Comparison of ENCODE assay signal across 18 cellular contexts in the genomic region with DNA sequence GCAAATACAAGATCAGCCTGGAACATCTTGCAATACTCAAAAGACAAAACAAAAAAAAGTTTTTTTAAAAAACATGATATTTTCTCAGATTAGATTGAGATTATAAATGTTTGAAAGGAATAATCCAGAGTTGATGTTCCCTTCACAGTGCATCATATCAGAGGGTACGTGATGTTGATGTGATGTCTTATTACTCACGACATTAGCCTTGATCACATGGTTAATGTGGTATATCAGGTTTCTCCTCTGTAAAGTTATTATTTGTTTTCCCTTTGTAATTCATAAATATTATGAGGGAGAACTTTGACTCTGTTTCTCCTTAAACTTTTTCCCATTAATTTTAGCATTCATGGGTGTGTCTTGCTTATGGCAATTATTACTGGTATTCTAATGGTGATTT. TPM values are rescaled to one million over a fixed set of nuclear protein-coding genes. Genes with fewer than 3 reads are reported as not detected.
DNase-seq lines count a peak whose midpoint lies in the region; ATAC-seq and TF ChIP-seq lines count a peak whose summit lies in the region.
"Had no signal": no experiment of that assay in that cellular context is flagged by ENCODE, and none has a peak within 500 bp of the region (broad histone marks: within the 10 kb centered on the region; RNA-seq: fewer than 3 reads in every experiment).

No MANE protein-coding gene starts in this region.

- DNase-seq in RWPE2 (ENCODE audit: low spot score) = no peak
- DNase-seq in mesothelial cell of epicardium (ENCODE audit: low spot score in 2 of 2, unreplicated experiment in 2 of 2) = no peak
- DNase-seq in type B pancreatic cell (ENCODE audit: extremely low spot score, unreplicated experiment) = no peak
- DNase-seq in stimulated activated naive CD8-positive, alpha-beta T cell treated with anti-CD3 and anti-CD28 coated beads, Interleukin-15, amount 100 ng/mL, for 72 hours = no peak
- no peak for DNase-seq in adrenal gland
- no peak for DNase-seq in stimulated activated naive CD4-positive, alpha-beta T cell treated with Interleukin-2 at 50 U/mL for 16 hours (lab: John Stamatoyannopoulos, UW)
- DNase-seq: CD4-positive, alpha-beta T cell; COR-L47; DMS 273 treated with DMSO at 0.1 percent for 48 hours; DMS79 treated with DMSO at 0.1 percent for 48 hours; Kasumi-1; NCI-H1417 treated with DMSO at 0.1 percent for 48 hours; NCI-H187; NCI-H748 treated with DMSO at 0.1 percent for 48 hours; NK-92 treated with Interleukin-12 subunit alpha and Interleukin-12 subunit beta, amount 100 ng/mL, for 24 hours; Right ventricle myocardium superior had no signal

- H3K27me3 Mint-ChIP-seq in mesothelial cell of epicardium (ENCODE audit: low read depth) (no peaks in the 10 kb centered on the region), type B pancreatic cell (no peaks in the 10 kb centered on the region)
- H3K27me3 Mint-ChIP-seq in stimulated activated naive CD8-positive, alpha-beta T cell treated with anti-CD3 and anti-CD28 coated beads, Interleukin-15, amount 100 ng/mL, for 72 hours = no peaks in the 10 kb centered on the region
- H3K27me3 Mint-ChIP-seq: CD4-positive, alpha-beta T cell had no signal

- H3K4me3 Mint-ChIP-seq in mesothelial cell of epicardium = no peak overlapping the region
- no peak overlapping the region for H3K4me3 Mint-ChIP-seq in type B pancreatic cell
- H3K4me3 Mint-ChIP-seq in stimulated activated naive CD8-positive, alpha-beta T cell treated with anti-CD3 and anti-CD28 coated beads, Interleukin-15, amount 100 ng/mL, for 72 hours = no peak overlapping the region
- H3K4me3 Mint-ChIP-seq: CD4-positive, alpha-beta T cell had no signal

- no peaks in the 10 kb centered on the region for H3K79me2 ChIP-seq in ACC112 (ENCODE audit: control insufficient read depth, insufficient read depth, low read length, unreplicated experiment)

- H3K4me1 ChIP-seq in ACC112 (ENCODE audit: control insufficient read depth, insufficient read depth, low read length, unreplicated experiment) (peaks cover 38% of the 10 kb centered on the region), RWPE2 (ENCODE audit: insufficient read depth, poor library complexity, severe bottlenecking) (peaks cover 65% of the 10 kb centered on the region), adrenal gland (replicated peaks in 1 of 2) (peaks cover 25 to 51% of the 10 kb centered on the region in 2 donors)

- H3K27ac Mint-ChIP-seq in mesothelial cell of epicardium = peak overlapping the region; percentile 62
- H3K27ac Mint-ChIP-seq in type B pancreatic cell = peak overlapping the region; percentile 19
- H3K27ac Mint-ChIP-seq in stimulated activated naive CD8-positive, alpha-beta T cell treated with anti-CD3 and anti-CD28 coated beads, Interleukin-15, amount 100 ng/mL, for 72 hours = no peak overlapping the region
- H3K27ac Mint-ChIP-seq: CD4-positive, alpha-beta T cell had no signal

- H3K27ac ChIP-seq in ACC112 (ENCODE audit: low read depth, low read length) (0 out of 2 replicates have a peak overlapping the region, but pooled peaks have one; percentile 43), RWPE2 (ENCODE audit: poor library complexity, severe bottlenecking) (peak overlapping the region; percentile 84), adrenal gland (peak overlapping the region in 1 of 5 donors; percentile 68)
- H3K27ac ChIP-seq: BLaER1 had no signal

- no peak overlapping the region for H2AFZ ChIP-seq in ACC112 (ENCODE audit: low read length, unreplicated experiment)

- H3K9me3 Mint-ChIP-seq in mesothelial cell of epicardium = no peaks in the 10 kb centered on the region
- no peaks in the 10 kb centered on the region for H3K9me3 Mint-ChIP-seq in type B pancreatic cell
- H3K9me3 Mint-ChIP-seq in stimulated activated naive CD8-positive, alpha-beta T cell treated with anti-CD3 and anti-CD28 coated beads, Interleukin-15, amount 100 ng/mL, for 72 hours = no peaks in the 10 kb centered on the region
- H3K9me3 Mint-ChIP-seq: CD4-positive, alpha-beta T cell had no signal

- no peak for ATAC-seq in RWPE2 (ENCODE audit: low read depth)
- no peak for ATAC-seq in stimulated activated naive CD8-positive, alpha-beta T cell treated with anti-CD3 and anti-CD28 coated beads, Interleukin-15, amount 100 ng/mL, for 72 hours

- no peak for TF ChIP-seq CTCF in RWPE2 (IDR thresholded peaks at IDR 0.05; ENCODE audit: poor library complexity, severe bottlenecking)
- TF ChIP-seq CTCF in mesothelial cell of epicardium (IDR thresholded peaks at IDR 0.05; ENCODE audit: unreplicated experiment) = no peak
- no peak for TF ChIP-seq CTCF in type B pancreatic cell (conservative IDR thresholded peaks at IDR 0.05)
- TF ChIP-seq CTCF in adrenal gland (IDR thresholded peaks at IDR 0.05) = no peak

- TF ChIP-seq POLR2A in adrenal gland (IDR thresholded peaks at IDR 0.05) = no peak

- peaks cover 46% of the 10 kb centered on the region for H3K4me1 Mint-ChIP-seq in mesothelial cell of epicardium
- peaks cover 32% of the 10 kb centered on the region for H3K4me1 Mint-ChIP-seq in type B pancreatic cell (ENCODE audit: unreplicated experiment)
- peaks cover 19% of the 10 kb centered on the region for H3K4me1 Mint-ChIP-seq in stimulated activated naive CD8-positive, alpha-beta T cell treated with anti-CD3 and anti-CD28 coated beads, Interleukin-15, amount 100 ng/mL, for 72 hours

- H3K9me3 ChIP-seq in RWPE2 (ENCODE audit: severe bottlenecking) (no peaks in the 10 kb centered on the region), adrenal gland (replicated peaks in 1 of 3) (no peaks in the 10 kb centered on the region)
- H3K9me3 ChIP-seq: BLaER1 had no signal

- intact Hi-C loops in adrenal gland (cut with DNase I) = no loop called here

- H3K36me3 ChIP-seq in ACC112 (ENCODE audit: insufficient read depth, low read length) (no peaks in the 10 kb centered on the region), RWPE2 (ENCODE audit: low read depth) (no peaks in the 10 kb centered on the region), adrenal gland (replicated peaks in 1 of 2) (no peaks in the 10 kb centered on the region)
- H3K36me3 ChIP-seq: BLaER1 had no signal

- 86 to 91% (median 88%) methylated on average over 2 of the region's 2 CpGs for WGBS in adrenal gland, 4 donors

- no peak overlapping the region for H3K4me3 ChIP-seq in ACC112 (ENCODE audit: low read depth, low read length)
- H3K4me3 ChIP-seq in RWPE2 (ENCODE audit: severe bottlenecking) = no peak overlapping the region
- H3K4me3 ChIP-seq in adrenal gland = no peak overlapping the region
- H3K4me3 ChIP-seq: BLaER1 had no signal

- no peaks in the 10 kb centered on the region for H3K36me3 Mint-ChIP-seq in mesothelial cell of epicardium
- H3K36me3 Mint-ChIP-seq in type B pancreatic cell = peaks cover 4% of the 10 kb centered on the region

- H3K27me3 ChIP-seq in ACC112 (ENCODE audit: insufficient read depth, low read length) = no peaks in the 10 kb centered on the region
- H3K27me3 ChIP-seq in RWPE2 (ENCODE audit: insufficient read depth, poor library complexity, severe bottlenecking) = no peaks in the 10 kb centered on the region
- no peaks in the 10 kb centered on the region for H3K27me3 ChIP-seq in adrenal gland
- H3K27me3 ChIP-seq: BLaER1 had no signal

RNA-seq across cellular contexts. Expression of a gene that starts 26.6 kb away (rescaled TPM):
- total RNA-seq in mesothelial cell of epicardium (114 to 120 TPM (median 115 TPM) in 3 replicates), type B pancreatic cell (ENCODE audit: low replicate concordance) (54.4 and 91.9 TPM in 2 replicates), adrenal gland (100 to 1,000 TPM in 3 of 8 donors, 10 to 100 TPM in 5; 44.3 to 134 (median 94.4) TPM)
- polyA plus RNA-seq in adrenal gland = 10 to 100 TPM; 49.8 to 84.7 (median 61.0) TPM

Comparison
In these comparisons a context has a peak if more than half of its experiments do, and no peak if none do; other contexts are left out.
1. H3K27ac Mint-ChIP-seq: peak in mesothelial cell of epicardium (single experiment) and type B pancreatic cell (single experiment); none in stimulated activated naive CD8-positive, alpha-beta T cell treated with anti-CD3 and anti-CD28 coated beads, Interleukin-15, amount 100 ng/mL, for 72 hours (0 of 2).